In genomic region chr2:217444932-217445331, GRCh38 we compare ENCODE assay signal across 20 cellular contexts.
A peak's percentile ranks its signal among the peaks of the same experiment; 100 is the strongest.
DNase-seq lines count a peak whose midpoint lies in the region; ATAC-seq and TF ChIP-seq lines count a peak whose summit lies in the region.
"Had no signal": no experiment of that assay in that cellular context is flagged by ENCODE, and none has a peak within 500 bp of the region (broad histone marks: within the 10 kb centered on the region; RNA-seq: fewer than 3 reads in every experiment).

No MANE protein-coding gene starts in this region.

- H3K36me3 Mint-ChIP-seq in nephron progenitor cell (ENCODE audit: low read depth), result peaks cover 11% of the 10 kb centered on the region
- H3K36me3 Mint-ChIP-seq in immature natural killer cell, result peaks cover 0 to 7% (median 3%) of the 10 kb centered on the region in 3 donors
- H3K36me3 Mint-ChIP-seq: activated naive CD8-positive, alpha-beta T cell treated with anti-CD3 and anti-CD28 coated beads, Interleukin-2, amount 10 ng/mL, durations not matched to agents 7 days and 5 days; natural killer cell treated with Interleukin-12 subunit alpha and Interleukin-12 subunit beta and Interleukin-15 and Interleukin-18, amount 100 ng/mL, for 72 hours had no signal

- H3K9me3 Mint-ChIP-seq in nephron progenitor cell (peaks cover 5% of the 10 kb centered on the region), immature natural killer cell (no peaks in the 10 kb centered on the region)
- H3K9me3 Mint-ChIP-seq: activated B cell treated with CpG ODN at 0.5 μM for 24 hours; activated CD8-positive, alpha-beta T cell treated with anti-CD3 and anti-CD28 coated beads for 36 hours; natural killer cell treated with Interleukin-12 subunit alpha and Interleukin-12 subunit beta and Interleukin-15 and Interleukin-18, amount 100 ng/mL, for 72 hours had no signal

- H3K36me3 ChIP-seq in mucosa of descending colon (ENCODE audit: low read depth), result no peaks in the 10 kb centered on the region

- intact Hi-C loops in mucosa of descending colon (cut with DNase I, micrococcal nuclease), result no loop called here

- H3K4me3 Mint-ChIP-seq in nephron progenitor cell (no peak overlapping the region), immature natural killer cell (no peak overlapping the region)
- H3K4me3 Mint-ChIP-seq: activated B cell treated with CpG ODN at 0.5 μM for 24 hours; activated CD8-positive, alpha-beta T cell treated with anti-CD3 and anti-CD28 coated beads for 36 hours; activated naive CD8-positive, alpha-beta T cell treated with anti-CD3 and anti-CD28 coated beads, Interleukin-2, amount 10 ng/mL, durations not matched to agents 7 days and 5 days; CD8-positive, alpha-beta memory T cell; natural killer cell treated with Interleukin-12 subunit alpha and Interleukin-12 subunit beta and Interleukin-15 and Interleukin-18, amount 100 ng/mL, for 72 hours had no signal

- DNase-seq in nephron progenitor cell (no peak), mucosa of descending colon (no peak), immature natural killer cell (no peak), DMS53 (lab: John Stamatoyannopoulos, UW) (no peak)
- no peak for DNase-seq in activated T-cell treated with anti-CD3 and anti-CD28 coated beads, Interleukin-2, amount 50 U/mL, for 48 hours
- DNase-seq: activated B cell treated with CpG ODN at 0.5 μM for 24 hours; activated CD8-positive, alpha-beta T cell treated with anti-CD3 and anti-CD28 coated beads for 36 hours; activated naive CD8-positive, alpha-beta T cell treated with anti-CD3 and anti-CD28 coated beads, Interleukin-2, amount 10 ng/mL, durations not matched to agents 7 days and 5 days; CD8-positive, alpha-beta memory T cell; cortex of kidney; foreskin melanocyte; NCI-H1694 treated with DMSO at 0.1 percent for 48 hours; NCI-H226; psoas muscle; small intestine; stimulated activated CD4-positive, alpha-beta T cell treated with anti-CD3 and anti-CD28 coated beads, Interleukin-4, amount 100 ng/mL, for 24 hours had no signal

- H3K4me1 Mint-ChIP-seq in nephron progenitor cell (peaks cover 11% of the 10 kb centered on the region), immature natural killer cell (peaks cover 0 to 20% of the 10 kb centered on the region in 2 donors)
- H3K4me1 Mint-ChIP-seq: CD8-positive, alpha-beta memory T cell had no signal

- peak overlapping the region; percentile 17 for H3K27ac Mint-ChIP-seq in nephron progenitor cell
- H3K27ac Mint-ChIP-seq in immature natural killer cell, result no peak overlapping the region
- H3K27ac Mint-ChIP-seq: activated B cell treated with CpG ODN at 0.5 μM for 24 hours; activated CD8-positive, alpha-beta T cell treated with anti-CD3 and anti-CD28 coated beads for 36 hours; activated naive CD8-positive, alpha-beta T cell treated with anti-CD3 and anti-CD28 coated beads, Interleukin-2, amount 10 ng/mL, durations not matched to agents 7 days and 5 days; natural killer cell treated with Interleukin-12 subunit alpha and Interleukin-12 subunit beta and Interleukin-15 and Interleukin-18, amount 100 ng/mL, for 72 hours had no signal

- ATAC-seq in GM19035 (IDR thresholded peaks at IDR 0.05; ENCODE audit: unreplicated experiment) (peak; percentile 52), GM21528 (IDR thresholded peaks at IDR 0.05; ENCODE audit: low FRiP score, unreplicated experiment) (peak; percentile 67), HG03139 (IDR thresholded peaks at IDR 0.05; ENCODE audit: unreplicated experiment) (peak; percentile 81), mucosa of descending colon (no peak)
- ATAC-seq: activated CD8-positive, alpha-beta T cell treated with anti-CD3 and anti-CD28 coated beads for 36 hours; natural killer cell treated with Interleukin-12 subunit alpha and Interleukin-12 subunit beta and Interleukin-15 and Interleukin-18, amount 100 ng/mL, for 72 hours had no signal

- H3K4me3 ChIP-seq in mucosa of descending colon, result no peak overlapping the region
- H3K4me3 ChIP-seq: psoas muscle had no signal

- no peaks in the 10 kb centered on the region for H3K4me1 ChIP-seq in mucosa of descending colon (ENCODE audit: low read depth)

- TF ChIP-seq CTCF in nephron progenitor cell (IDR thresholded peaks at IDR 0.05) (no peak), mucosa of descending colon (IDR thresholded peaks at IDR 0.05) (no peak)

- H3K9me3 ChIP-seq in mucosa of descending colon, result no peaks in the 10 kb centered on the region
- H3K9me3 ChIP-seq: psoas muscle had no signal

- H3K27me3 Mint-ChIP-seq in nephron progenitor cell (ENCODE audit: low read depth, poor library complexity), result peaks cover 7% of the 10 kb centered on the region
- H3K27me3 Mint-ChIP-seq in immature natural killer cell (ENCODE audit: low read depth in 3 of 3), result peaks cover 7 to 9% (median 7%) of the 10 kb centered on the region in 3 donors
- H3K27me3 Mint-ChIP-seq: activated B cell treated with CpG ODN at 0.5 μM for 24 hours; activated CD8-positive, alpha-beta T cell treated with anti-CD3 and anti-CD28 coated beads for 36 hours; activated naive CD8-positive, alpha-beta T cell treated with anti-CD3 and anti-CD28 coated beads, Interleukin-2, amount 10 ng/mL, durations not matched to agents 7 days and 5 days had no signal
